17 cellular contexts compared by ENCODE assay signal in genomic region chr2:185734658-185735057, GRCh38. TPM values are rescaled to one million over a fixed set of nuclear protein-coding genes. Genes with fewer than 3 reads are reported as not detected.
DNase-seq lines count a peak whose midpoint lies in the region; ATAC-seq, FAIRE-seq and TF ChIP-seq lines count a peak whose summit lies in the region.
"Had no signal": no experiment of that assay in that cellular context is flagged by ENCODE, and none has a peak within 500 bp of the region (broad histone marks: within the 10 kb centered on the region; RNA-seq: fewer than 3 reads in every experiment).

No MANE protein-coding gene starts in this region.

- POLR2A ChIA-PET in MCF 10A (lab: Yijun Ruan, JAX) = no interaction called here
- POLR2A ChIA-PET in CD8-positive, alpha-beta T cell (lab: Charles Lee) = no interaction called here

- in situ Hi-C loops in mammary epithelial cell (cut with MboI; ENCODE audit: low sequenced_read_pairs in 2 of 2) = loop anchor here (10.0 to 25.0 kb wide), 3 partner anchors 440 to 728 kb away; no protein-coding TSS in a partner anchor

- H3K4me2 ChIP-seq in mammary epithelial cell (ENCODE audit: insufficient read depth, low read depth, low read length) = no peak overlapping the region
- H3K4me2 ChIP-seq: BLaER1 treated with 17β-estradiol and CSF1 and Interleukin-3, amounts not matched to agents 10 nM and 100 nM had no signal

- no peak overlapping the region for H3K4me3 ChIP-seq in mammary epithelial cell (replicated peaks in 1 of 3; ENCODE audit: insufficient read depth in 1 of 3, low read depth in 2 of 3, low read length in 3 of 3)
- H3K4me3 ChIP-seq in pancreas = no peak overlapping the region
- no peak overlapping the region for H3K4me3 ChIP-seq in CD8-positive, alpha-beta T cell (ENCODE audit: low read depth, low read length)
- H3K4me3 ChIP-seq: BLaER1 treated with 17β-estradiol and CSF1 and Interleukin-3, amounts not matched to agents 10 nM and 100 nM had no signal

- no peak overlapping the region for H3K27ac ChIP-seq in mammary epithelial cell (ENCODE audit: insufficient read depth, low read depth, low read length)
- H3K27ac ChIP-seq in pancreas = peak overlapping the region in 1 of 4 donors; percentile 57
- H3K27ac ChIP-seq in CD8-positive, alpha-beta T cell (ENCODE audit: low read depth, low read length) = no peak overlapping the region
- H3K27ac ChIP-seq: BLaER1 treated with 17β-estradiol and CSF1 and Interleukin-3, amounts not matched to agents 10 nM and 100 nM had no signal

- H3K4me1 ChIP-seq in mammary epithelial cell (ENCODE audit: insufficient read depth, low read length) (no peaks in the 10 kb centered on the region), pancreas (peaks cover 0 to 7% (median 6%) of the 10 kb centered on the region in 3 donors)
- H3K4me1 ChIP-seq in CD8-positive, alpha-beta T cell (ENCODE audit: insufficient read depth, low read length) = no peaks in the 10 kb centered on the region

- H3K27me3 ChIP-seq in mammary epithelial cell (ENCODE audit: insufficient read depth, low read length) (no peaks in the 10 kb centered on the region), pancreas (no peaks in the 10 kb centered on the region)
- H3K27me3 ChIP-seq in CD8-positive, alpha-beta T cell (ENCODE audit: insufficient read depth, low read length) = no peaks in the 10 kb centered on the region
- H3K27me3 ChIP-seq: BLaER1 treated with 17β-estradiol and CSF1 and Interleukin-3, amounts not matched to agents 10 nM and 100 nM had no signal

- 100% methylated on average over 1 of the region's 1 CpG for WGBS in mammary epithelial cell (ENCODE audit: low coverage, missing lambda C conversion rate)
- 12 to 19% methylated on average over 1 of the region's 1 CpG for WGBS in pancreas, 2 donors

- H2AFZ ChIP-seq in mammary epithelial cell (ENCODE audit: low read depth, low read length) = no peak overlapping the region

- no peaks in the 10 kb centered on the region for H4K20me1 ChIP-seq in mammary epithelial cell (ENCODE audit: insufficient read depth, low read length)
- H4K20me1 ChIP-seq: BLaER1 treated with 17β-estradiol and CSF1 and Interleukin-3, amounts not matched to agents 10 nM and 100 nM had no signal

- CTCF ChIA-PET in mammary epithelial cell (lab: Charles Lee; ENCODE audit: low non-redundant PET) = no interaction called here
- CTCF ChIA-PET in MCF 10A (lab: Yijun Ruan, JAX) = interaction anchor here (0.5 to 1.4 kb wide), 5 partner anchors 13 to 1583 kb away, joined by 3 to 6 read pairs (median 3); no protein-coding TSS in a partner anchor
- CTCF ChIA-PET in CD8-positive, alpha-beta T cell (lab: Charles Lee) = no interaction called here

- no peaks in the 10 kb centered on the region for H3K4me1 Mint-ChIP-seq in MCF 10A (ENCODE audit: insufficient read depth, unreplicated experiment)
- H3K4me1 Mint-ChIP-seq in CD8-positive, alpha-beta T cell (ENCODE audit: low read depth) = no peaks in the 10 kb centered on the region
- H3K4me1 Mint-ChIP-seq: CD8-positive, alpha-beta memory T cell had no signal

- no peak overlapping the region for H3K9ac ChIP-seq in mammary epithelial cell (ENCODE audit: insufficient read depth, low read length)
- H3K9ac ChIP-seq: BLaER1 treated with 17β-estradiol and CSF1 and Interleukin-3, amounts not matched to agents 10 nM and 100 nM had no signal

- TF ChIP-seq CTCF in mammary epithelial cell (conservative IDR thresholded peaks at IDR 0.05 in 1 of 2, IDR thresholded peaks at IDR 0.05 in 1 of 2; ENCODE audit: extremely low read depth in 1 of 2, insufficient read depth in 1 of 2, low read depth in 1 of 2, low read length in 2 of 2) = no peak
- no peak for TF ChIP-seq CTCF in MCF 10A (IDR thresholded peaks at IDR 0.05; ENCODE audit: unreplicated experiment)
- no peak for TF ChIP-seq CTCF in pancreas (IDR thresholded peaks at IDR 0.05)
- no peak for TF ChIP-seq CTCF in CD8-positive, alpha-beta T cell (IDR thresholded peaks at IDR 0.05)

- dilution Hi-C loops in mammary epithelial cell (cut with HindIII; ENCODE audit: low sequenced_read_pairs) = no loop called here

- BruUV-seq in mammary epithelial cell (replicated peaks; lab: Mats Ljungman, UMichigan) (no TSS peak), MCF 10A (replicated peaks; lab: Mats Ljungman, UMichigan) (no TSS peak)

- intact Hi-C loops in mammary epithelial cell (cut with micrococcal nuclease) (loop anchor here (5.0 kb wide), 1 partner anchor 332 kb away; no protein-coding TSS in a partner anchor), MCF 10A (cut with micrococcal nuclease) (loop anchor here (5.0 kb wide), 1 partner anchor 523 kb away; no protein-coding TSS in a partner anchor), pancreas (cut with DNase I) (no loop called here)
- intact Hi-C loops in CD8-positive, alpha-beta T cell (cut with DNase I, micrococcal nuclease) = no loop called here

- H3K9me3 ChIP-seq in mammary epithelial cell (replicated peaks; ENCODE audit: insufficient read depth, low read length) (no peaks in the 10 kb centered on the region), pancreas (no peaks in the 10 kb centered on the region)
- no peaks in the 10 kb centered on the region for H3K9me3 ChIP-seq in CD8-positive, alpha-beta T cell (ENCODE audit: low read length)

- peaks cover 9% of the 10 kb centered on the region for H3K9me3 Mint-ChIP-seq in MCF 10A (ENCODE audit: unreplicated experiment)
- peaks cover 4% of the 10 kb centered on the region for H3K9me3 Mint-ChIP-seq in CD8-positive, alpha-beta T cell
- H3K9me3 Mint-ChIP-seq: H9 had no signal

- no peak overlapping the region for H3K4me3 Mint-ChIP-seq in MCF 10A (ENCODE audit: unreplicated experiment)
- H3K4me3 Mint-ChIP-seq in CD8-positive, alpha-beta T cell = no peak overlapping the region
- H3K4me3 Mint-ChIP-seq: B cell; CD8-positive, alpha-beta memory T cell; H9 had no signal

- H3K27ac Mint-ChIP-seq in MCF 10A (ENCODE audit: low read depth, unreplicated experiment) = no peak overlapping the region
- H3K27ac Mint-ChIP-seq in CD8-positive, alpha-beta T cell = no peak overlapping the region
- H3K27ac Mint-ChIP-seq: B cell; CD8-positive, alpha-beta memory T cell; H9 had no signal

- DNase-seq in mammary epithelial cell (peak; percentile 4), MCF 10A (ENCODE audit: unreplicated experiment) (no peak), glomerular visceral epithelial cell (ENCODE audit: extremely low spot score) (peak; percentile 12), pancreas (no peak), NCI-H2227 (lab: John Stamatoyannopoulos, UW; ENCODE audit: unreplicated experiment) (no peak), T-helper 1 cell (no peak)
- no peak for DNase-seq in CD8-positive, alpha-beta T cell
- DNase-seq: 8988T; CD8-positive, alpha-beta memory T cell; COR-L47; DMS 273 treated with DMSO at 0.1 percent for 48 hours; DMS79 treated with DMSO at 0.1 percent for 48 hours; GF-D8; H9 had no signal

- no peak for FAIRE-seq in pancreas (lab: Jason Lieb, UNC)
- FAIRE-seq: H1 had no signal

- H3K79me2 ChIP-seq in mammary epithelial cell (ENCODE audit: insufficient read depth, low read length) = no peaks in the 10 kb centered on the region

- ATAC-seq in pancreas = peak; percentile 42 to 60 (median 50)
- no peak for ATAC-seq in CD8-positive, alpha-beta T cell

- no peaks in the 10 kb centered on the region for H3K36me3 ChIP-seq in mammary epithelial cell (ENCODE audit: insufficient read depth, low read length)
- H3K36me3 ChIP-seq in pancreas = no peaks in the 10 kb centered on the region
- H3K36me3 ChIP-seq in CD8-positive, alpha-beta T cell (ENCODE audit: insufficient read depth, low read length) = no peaks in the 10 kb centered on the region

- no peaks in the 10 kb centered on the region for H3K27me3 Mint-ChIP-seq in MCF 10A (ENCODE audit: insufficient read depth, unreplicated experiment)
- peaks cover 10% of the 10 kb centered on the region for H3K27me3 Mint-ChIP-seq in CD8-positive, alpha-beta T cell (ENCODE audit: low read depth)

- H3K36me3 Mint-ChIP-seq in MCF 10A (ENCODE audit: insufficient read depth, unreplicated experiment) = no peaks in the 10 kb centered on the region
- no peaks in the 10 kb centered on the region for H3K36me3 Mint-ChIP-seq in CD8-positive, alpha-beta T cell
- H3K36me3 Mint-ChIP-seq: CD8-positive, alpha-beta memory T cell had no signal

RNA-seq across cellular contexts. Expression of gene FSIP2, which starts 3.9 kb away (rescaled TPM):
- 1 to 10 TPM; 1.1 to 5.3 TPM for total RNA-seq in mammary epithelial cell
- polyA plus RNA-seq in mammary epithelial cell = 0.29 TPM
- 0.21 TPM for polyA minus RNA-seq in mammary epithelial cell
- 0.12 and 0.20 TPM in 2 replicates for total RNA-seq in MCF 10A (2022)
- 1 to 10 TPM in 2 of 6 donors, under 1 TPM in 4; 0.12 to 1.3 (median 0.51) TPM for total RNA-seq in pancreas
- polyA plus RNA-seq in pancreas = under 1 TPM; 0.11 to 0.94 TPM
- total RNA-seq in CD8-positive, alpha-beta T cell = under 1 TPM; 0.38 to 0.69 TPM
- total RNA-seq: CD8-positive, alpha-beta memory T cell had no signal
- polyA plus RNA-seq: CD8-positive, alpha-beta memory T cell had no signal

Comparison
In these comparisons a context has a peak if more than half of its experiments do, and no peak if none do; other contexts are left out.
1. DNase-seq: peak in mammary epithelial cell (single experiment) and glomerular visceral epithelial cell (single experiment); none in MCF 10A (single experiment), pancreas (0 of 6), CD8-positive, alpha-beta T cell (0 of 7), NCI-H2227 (single experiment) and T-helper 1 cell (0 of 5).
2. intact Hi-C loops: an anchor here in mammary epithelial cell (5.0 kb wide) and MCF 10A (5.0 kb wide); none called in pancreas and CD8-positive, alpha-beta T cell.